Comparison of ENCODE assay signal across 19 cellular contexts in the genomic region with DNA sequence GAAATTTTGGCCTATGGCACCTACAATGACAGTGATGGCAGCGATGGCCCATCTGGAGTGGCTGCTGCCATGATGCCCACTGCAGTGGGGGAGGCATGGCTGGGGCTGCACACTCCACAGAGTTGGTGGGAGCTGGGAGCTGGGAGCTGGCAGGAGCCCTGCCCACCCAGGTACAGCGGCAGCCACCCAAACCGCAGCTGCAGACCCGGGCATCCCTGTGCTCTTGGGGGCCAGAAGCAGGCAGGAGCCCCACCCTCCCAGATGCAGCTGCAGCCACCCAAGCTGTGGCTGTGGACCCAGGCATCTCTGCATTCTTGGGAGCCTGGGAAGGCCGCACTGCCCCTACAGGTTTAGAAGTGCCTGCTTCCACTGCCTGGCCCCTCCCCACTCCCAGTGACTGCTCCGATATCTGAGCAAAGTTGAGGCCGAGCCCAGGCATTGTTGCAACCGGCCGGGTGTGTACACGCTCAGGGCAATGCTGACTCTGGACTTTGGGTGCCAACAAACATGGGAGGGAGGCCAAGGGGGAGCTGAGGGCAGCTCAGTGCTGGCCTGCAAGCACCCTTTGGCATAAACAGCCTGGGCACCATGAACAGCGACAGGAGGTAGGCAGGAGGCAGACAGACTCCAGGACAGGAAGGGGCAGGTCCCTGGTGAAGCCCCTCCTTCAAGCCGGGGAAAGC.
"Had no signal": no experiment of that assay in that cellular context is flagged by ENCODE, and none has a peak within 500 bp of the region (broad histone marks: within the 10 kb centered on the region; RNA-seq: fewer than 3 reads in every experiment).

No MANE protein-coding gene starts in this region.

- H3K27ac ChIP-seq: adrenal gland, dorsolateral prefrontal cortex, esophagus squamous epithelium, gastrocnemius medialis, left ventricle myocardium inferior, neutrophil, ovary, psoas muscle, right atrium auricular region, skin epidermis, tibial nerve had no signal

- H3K4me1 ChIP-seq: adrenal gland, esophagus squamous epithelium, gastrocnemius medialis, left ventricle myocardium inferior, psoas muscle, right atrium auricular region, tibial nerve had no signal

- H3K4me3 ChIP-seq: adrenal gland, dorsolateral prefrontal cortex, esophagus squamous epithelium, gastrocnemius medialis, left ventricle myocardium inferior, ovary, psoas muscle, right atrium auricular region, skin epidermis, tibial nerve had no signal

- DNase-seq: activated CD4-positive, alpha-beta T cell treated with anti-CD3 and anti-CD28 coated beads for 1 hour; activated CD4-positive, alpha-beta T cell treated with anti-CD3 and anti-CD28 coated beads, Interleukin-2, amount 50 U/mL, for 1 hour; activated T-cell treated with anti-CD3 and anti-CD28 coated beads, Interleukin-2, amount 50 U/mL, for 1 hour; adrenal gland; dorsolateral prefrontal cortex; effector memory CD8-positive, alpha-beta T cell; esophagus squamous epithelium; gastrocnemius medialis; hippocampal formation; kidney glomerular epithelial cell; left ventricle myocardium inferior; ovary; psoas muscle; stimulated activated CD4-positive, alpha-beta T cell treated with anti-CD3 and anti-CD28 coated beads, Interleukin-1b, Interleukin-23, amount 100 ng/mL, for 48 hours; stimulated activated naive CD8-positive, alpha-beta T cell treated with anti-CD3 and anti-CD28 coated beads, Interleukin-15, amount 100 ng/mL, for 72 hours had no signal

- H3K27me3 ChIP-seq: esophagus squamous epithelium, gastrocnemius medialis, neutrophil, ovary, right atrium auricular region, tibial nerve had no signal

- H3K36me3 ChIP-seq: adrenal gland, esophagus squamous epithelium, gastrocnemius medialis, left ventricle myocardium inferior, neutrophil, ovary, right atrium auricular region, tibial nerve had no signal

- H3K9me3 ChIP-seq: adrenal gland, esophagus squamous epithelium, gastrocnemius medialis, left ventricle myocardium inferior, neutrophil, ovary, psoas muscle, right atrium auricular region, tibial nerve had no signal
